17 cellular contexts compared by ENCODE assay signal in the genomic region with DNA sequence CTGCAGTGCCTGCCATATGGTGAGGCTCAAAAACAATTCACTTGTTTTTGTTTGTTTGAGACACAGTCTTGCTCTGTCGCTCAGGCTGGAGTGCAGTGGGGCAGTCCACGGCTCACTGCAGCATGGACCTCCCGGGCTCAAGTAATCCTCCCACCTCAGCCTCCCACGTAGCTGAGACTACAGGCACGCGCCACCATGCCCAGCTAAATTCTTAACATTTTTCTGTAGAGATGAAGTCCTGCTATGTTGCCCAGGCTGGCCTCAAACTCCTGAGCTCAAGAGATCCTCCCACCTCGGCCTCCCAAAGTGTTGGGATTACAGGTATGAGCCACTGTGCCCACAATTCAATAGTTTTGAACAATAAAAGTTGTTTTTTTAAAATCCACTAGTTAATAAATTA. TPM values are rescaled to one million over a fixed set of nuclear protein-coding genes. Genes with fewer than 3 reads are reported as not detected.
DNase-seq lines count a peak whose midpoint lies in the region; TF ChIP-seq lines count a peak whose summit lies in the region.
"Had no signal": no experiment of that assay in that cellular context is flagged by ENCODE, and none has a peak within 500 bp of the region (broad histone marks: within the 10 kb centered on the region; RNA-seq: fewer than 3 reads in every experiment).

No MANE protein-coding gene starts in this region.

- no peaks in the 10 kb centered on the region for H3K9me3 Mint-ChIP-seq in MCF 10A (ENCODE audit: unreplicated experiment)
- H3K9me3 Mint-ChIP-seq in dendritic cell treated with granulocyte-macrophage colony-stimulating factor and Interleukin-4, amounts not matched to agents 40 ng/mL and 50 ng/mL, for 4 days: no peaks in the 10 kb centered on the region

- TF ChIP-seq CTCF in breast epithelium (IDR thresholded peaks at IDR 0.05) (no peak), MCF 10A (IDR thresholded peaks at IDR 0.05; ENCODE audit: unreplicated experiment) (no peak), transverse colon (IDR thresholded peaks at IDR 0.05) (no peak)

- no peaks in the 10 kb centered on the region for H3K4me1 ChIP-seq in breast epithelium
- peaks cover 6 to 7% of the 10 kb centered on the region in 2 donors for H3K4me1 ChIP-seq in muscle layer of duodenum (ENCODE audit: control insufficient read depth in 1 of 2, insufficient read depth in 2 of 2, low read length in 2 of 2)
- H3K4me1 ChIP-seq in transverse colon: peaks cover 2 to 53% (median 32%) of the 10 kb centered on the region in 4 donors

- no peaks in the 10 kb centered on the region for H3K27me3 Mint-ChIP-seq in MCF 10A (ENCODE audit: insufficient read depth, unreplicated experiment)
- no peaks in the 10 kb centered on the region for H3K27me3 Mint-ChIP-seq in dendritic cell treated with granulocyte-macrophage colony-stimulating factor and Interleukin-4, amounts not matched to agents 40 ng/mL and 50 ng/mL, for 4 days

- in situ Hi-C loops in transverse colon (cut with MboI; ENCODE audit: low pct_ligation_motif_present in 1 of 4, low pct_unique_long_range_greater_than_20kb in 1 of 4, low sequenced_read_pairs in 3 of 4): no loop called here

- no peak for TF ChIP-seq POLR2A in breast epithelium (IDR thresholded peaks at IDR 0.05)
- TF ChIP-seq POLR2A in transverse colon (IDR thresholded peaks at IDR 0.05): no peak

- no peak overlapping the region for H3K27ac Mint-ChIP-seq in MCF 10A (ENCODE audit: low read depth, unreplicated experiment)
- peak overlapping the region; percentile 95 for H3K27ac Mint-ChIP-seq in dendritic cell treated with granulocyte-macrophage colony-stimulating factor and Interleukin-4, amounts not matched to agents 40 ng/mL and 50 ng/mL, for 4 days

- BruUV-seq in MCF 10A (replicated peaks; lab: Mats Ljungman, UMichigan): no TSS peak

- peak overlapping the region; percentile 97 to 98 for H3K27ac ChIP-seq in breast epithelium
- peak overlapping the region; percentile 16 for H3K27ac ChIP-seq in muscle layer of duodenum (ENCODE audit: low read length)
- peak overlapping the region; percentile 98 to 99 (median 98) for H3K27ac ChIP-seq in transverse colon

- H3K4me1 Mint-ChIP-seq in MCF 10A (ENCODE audit: insufficient read depth, unreplicated experiment): peaks cover 40% of the 10 kb centered on the region
- H3K4me1 Mint-ChIP-seq in dendritic cell treated with granulocyte-macrophage colony-stimulating factor and Interleukin-4, amounts not matched to agents 40 ng/mL and 50 ng/mL, for 4 days (ENCODE audit: low read depth): peaks cover 50% of the 10 kb centered on the region

- intact Hi-C loops in breast epithelium (cut with DNase I; ENCODE audit: low total_unique reads): loop anchor here (2.0 kb wide), 1 partner anchor 74 kb away; no protein-coding TSS in a partner anchor
- intact Hi-C loops in MCF 10A (cut with micrococcal nuclease): loop anchor here (5.0 kb wide), 3 partner anchors 69 to 171 kb away; a partner anchor contains a TSS
- intact Hi-C loops in dendritic cell treated with granulocyte-macrophage colony-stimulating factor and Interleukin-4, amounts not matched to agents 40 ng/mL and 50 ng/mL, for 4 days (cut with micrococcal nuclease): loop anchor here (5.0 kb wide), 3 partner anchors 34 to 171 kb away; a partner anchor contains a TSS
- intact Hi-C loops in transverse colon (cut with DNase I; ENCODE audit: low total_unique reads): loop anchor here (5.0 kb wide), 1 partner anchor 124 kb away; a partner anchor contains a TSS

- H3K36me3 Mint-ChIP-seq in MCF 10A (ENCODE audit: insufficient read depth, unreplicated experiment): peaks cover 7% of the 10 kb centered on the region
- H3K36me3 Mint-ChIP-seq in dendritic cell treated with granulocyte-macrophage colony-stimulating factor and Interleukin-4, amounts not matched to agents 40 ng/mL and 50 ng/mL, for 4 days (ENCODE audit: low read depth): peaks cover 31% of the 10 kb centered on the region

- TF ChIP-seq EP300 in transverse colon (IDR thresholded peaks at IDR 0.05; ENCODE audit: low read depth): no peak

- H3K27me3 ChIP-seq in breast epithelium (no peaks in the 10 kb centered on the region), muscle layer of duodenum (ENCODE audit: low read depth, low read length) (no peaks in the 10 kb centered on the region), transverse colon (no peaks in the 10 kb centered on the region)
- H3K27me3 ChIP-seq: BLaER1 treated with 17β-estradiol and CSF1 and Interleukin-3, amounts not matched to agents 10 nM and 100 nM had no signal

- no peak overlapping the region for H3K4me3 ChIP-seq in breast epithelium
- H3K4me3 ChIP-seq in muscle layer of duodenum (ENCODE audit: low read depth in 1 of 2, low read length in 2 of 2): no peak overlapping the region
- H3K4me3 ChIP-seq in transverse colon: no peak overlapping the region

- no peak overlapping the region for H3K4me3 Mint-ChIP-seq in MCF 10A (ENCODE audit: unreplicated experiment)
- no peak overlapping the region for H3K4me3 Mint-ChIP-seq in dendritic cell treated with granulocyte-macrophage colony-stimulating factor and Interleukin-4, amounts not matched to agents 40 ng/mL and 50 ng/mL, for 4 days

- DNase-seq in breast epithelium (ENCODE audit: low spot score in 2 of 2) (no peak), MCF 10A (ENCODE audit: unreplicated experiment) (no peak), transverse colon (no peak), T-helper 1 cell (no peak), NCI-H2081 (lab: John Stamatoyannopoulos, UW) (no peak), HuH-7.5 (ENCODE audit: low spot score) (no peak)
- DNase-seq: activated CD4-positive, alpha-beta T cell treated with anti-CD3 and anti-CD28 coated beads, Interleukin-2, amount 50 U/mL, for 1 hour; activated naive CD4-positive, alpha-beta T cell treated with Interleukin-2 at 50 U/mL for 16 hours; glutamatergic neuron; GOT3; midbrain; NCI-H1092; NCI-H69; PC-9 had no signal

- H3K36me3 ChIP-seq in breast epithelium (no peaks in the 10 kb centered on the region), muscle layer of duodenum (ENCODE audit: control insufficient read depth in 1 of 2, insufficient read depth in 2 of 2, low read length in 2 of 2) (peaks cover 0 to 12% of the 10 kb centered on the region in 2 donors), transverse colon (no peaks in the 10 kb centered on the region)
- H3K36me3 ChIP-seq: BLaER1 treated with 17β-estradiol and CSF1 and Interleukin-3, amounts not matched to agents 10 nM and 100 nM had no signal

- CTCF ChIA-PET in MCF 10A (lab: Yijun Ruan, JAX): interaction anchor here (0.6 to 1.9 kb wide), 5 partner anchors 21 to 37 kb away, joined by 3 to 6 read pairs (median 5); no protein-coding TSS in a partner anchor

- POLR2A ChIA-PET in MCF 10A (lab: Yijun Ruan, JAX): interaction anchor here (1.4 to 6.3 kb wide), 6 partner anchors 30 to 171 kb away, joined by 3 to 179 read pairs (median 17); a partner anchor contains a TSS

- WGBS in transverse colon (ENCODE audit: low coverage in 1 of 2), 2 donors: 80 to 91% methylated on average over 1 to 7 of the region's 7 CpGs

- H3K9me3 ChIP-seq in breast epithelium (no peaks in the 10 kb centered on the region), muscle layer of duodenum (ENCODE audit: control insufficient read depth in 1 of 2, low read length in 2 of 2) (no peaks in the 10 kb centered on the region), transverse colon (no peaks in the 10 kb centered on the region)
- H3K9me3 ChIP-seq: BLaER1 treated with 17β-estradiol and CSF1 and Interleukin-3, amounts not matched to agents 10 nM and 100 nM had no signal

RNA-seq across cellular contexts. Expression of a gene that starts 1.8 kb away (rescaled TPM):
- total RNA-seq in breast epithelium (100 to 1,000 TPM; 121 to 155 (median 149) TPM), MCF 10A (2022) (130 and 141 TPM in 2 replicates), transverse colon (100 to 1,000 TPM in 3 of 4 donors, 10 to 100 TPM in 1; 68.1 to 153 (median 128) TPM)

Comparison
In these comparisons a context has a peak if more than half of its experiments do, and no peak if none do; other contexts are left out.
1. H3K27ac ChIP-seq: peak in every context shown above with its lines; median percentile 98 in transverse colon; 98 in breast epithelium; 16 in muscle layer of duodenum.